ENCODE assay signal across 13 cellular contexts in the genomic region with DNA sequence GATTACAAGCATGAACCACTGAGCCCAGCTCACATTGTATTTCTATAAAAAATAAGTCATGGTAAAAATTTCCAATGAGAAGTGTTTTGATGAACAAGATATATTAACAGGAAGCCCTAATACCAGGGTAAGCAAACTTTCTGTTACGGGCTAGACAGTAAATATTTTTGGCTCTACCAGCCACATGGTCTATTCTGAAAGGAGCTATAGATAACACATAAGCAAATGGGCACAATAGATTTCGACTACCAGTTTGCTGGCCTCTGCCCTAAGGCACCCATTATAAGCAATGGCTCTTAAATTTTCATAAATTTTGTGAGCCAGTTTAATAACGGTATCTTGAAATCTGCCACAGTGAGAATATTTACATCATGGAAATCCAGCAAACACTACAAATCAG. TPM values are rescaled to one million over a fixed set of nuclear protein-coding genes. Genes with fewer than 3 reads are reported as not detected.
DNase-seq lines count a peak whose midpoint lies in the region; ATAC-seq and TF ChIP-seq lines count a peak whose summit lies in the region.
"Had no signal": no experiment of that assay in that cellular context is flagged by ENCODE, and none has a peak within 500 bp of the region (broad histone marks: within the 10 kb centered on the region; RNA-seq: fewer than 3 reads in every experiment).

No MANE protein-coding gene starts in this region.

- no peak for DNase-seq in CD8-positive, alpha-beta memory T cell
- DNase-seq in stomach: no peak
- DNase-seq in GDM1 (lab: John Stamatoyannopoulos, UW): no peak
- DNase-seq: effector memory CD8-positive, alpha-beta T cell; kidney glomerular epithelial cell; OCI-M1; WERI-Rb-1 had no signal

- CTCF ChIA-PET in CD8-positive, alpha-beta memory T cell (lab: Charles Lee): interaction anchor here (0.7 to 0.8 kb wide), 2 partner anchors 12 to 50 kb away, joined by 3 read pairs; no protein-coding TSS in a partner anchor

- no peak for TF ChIP-seq CTCF in SU-DHL-6 (IDR thresholded peaks at IDR 0.05; ENCODE audit: insufficient read depth, low read length, poor library complexity, severe bottlenecking)
- TF ChIP-seq CTCF in stomach (IDR thresholded peaks at IDR 0.05): no peak

- peak overlapping the region; percentile 18 for H3K4me2 ChIP-seq in SU-DHL-6 (ENCODE audit: low read depth, low read length, poor library complexity, severe bottlenecking)

- no peak overlapping the region for H3K4me3 ChIP-seq in CD8-positive, alpha-beta memory T cell (ENCODE audit: low read length)
- H3K4me3 ChIP-seq in SU-DHL-6 (ENCODE audit: insufficient read depth, low read length, poor library complexity, severe bottlenecking) (no peak overlapping the region), stomach (no peak overlapping the region)
- H3K4me3 ChIP-seq: breast epithelium had no signal

- no peaks in the 10 kb centered on the region for H3K9me3 Mint-ChIP-seq in CD8-positive, alpha-beta memory T cell
- H3K9me3 Mint-ChIP-seq: effector memory CD8-positive, alpha-beta T cell had no signal

- peaks cover 66 to 89% (median 83%) of the 10 kb centered on the region in 3 donors for H3K4me1 Mint-ChIP-seq in CD8-positive, alpha-beta memory T cell

- H2AFZ ChIP-seq in SU-DHL-6 (ENCODE audit: low read depth, low read length, severe bottlenecking): no peak overlapping the region

- H4K20me1 ChIP-seq in SU-DHL-6 (ENCODE audit: low read depth, low read length): peaks cover 31% of the 10 kb centered on the region; the same call in 1 of the 2 replicates

- H3K9me3 ChIP-seq in CD8-positive, alpha-beta memory T cell (ENCODE audit: low read length): no peaks in the 10 kb centered on the region
- no peaks in the 10 kb centered on the region for H3K9me3 ChIP-seq in SU-DHL-6 (ENCODE audit: insufficient read depth, low read length)
- no peaks in the 10 kb centered on the region for H3K9me3 ChIP-seq in stomach
- H3K9me3 ChIP-seq: breast epithelium had no signal

- H3K27me3 Mint-ChIP-seq in CD8-positive, alpha-beta memory T cell: no peaks in the 10 kb centered on the region
- H3K27me3 Mint-ChIP-seq: effector memory CD8-positive, alpha-beta T cell had no signal

- H3K36me3 Mint-ChIP-seq in CD8-positive, alpha-beta memory T cell: peaks cover 0 to 6% (median 0%) of the 10 kb centered on the region in 3 donors

- peaks cover 66% of the 10 kb centered on the region for H3K4me1 ChIP-seq in CD8-positive, alpha-beta memory T cell (ENCODE audit: insufficient read depth, low read length)
- peaks cover 22 to 92% (median 57%) of the 10 kb centered on the region in 4 donors for H3K4me1 ChIP-seq in stomach
- H3K4me1 ChIP-seq: breast epithelium had no signal

- peaks cover 100% of the 10 kb centered on the region for H3K79me2 ChIP-seq in SU-DHL-6 (ENCODE audit: insufficient read depth, low read length)

- POLR2A ChIA-PET in CD8-positive, alpha-beta memory T cell (lab: Charles Lee): no interaction called here

- H3K9ac ChIP-seq in SU-DHL-6 (ENCODE audit: low read length): no peak overlapping the region

- H3K27me3 ChIP-seq in CD8-positive, alpha-beta memory T cell (ENCODE audit: insufficient read depth, low read length, poor library complexity, severe bottlenecking): no peaks in the 10 kb centered on the region
- H3K27me3 ChIP-seq in SU-DHL-6 (ENCODE audit: low read length) (no peaks in the 10 kb centered on the region), stomach (no peaks in the 10 kb centered on the region)
- H3K27me3 ChIP-seq: breast epithelium had no signal

- peak overlapping the region in 2 of 8 donors; percentile 20 to 35 for H3K27ac Mint-ChIP-seq in CD8-positive, alpha-beta memory T cell

- ATAC-seq in GM18873 (IDR thresholded peaks at IDR 0.05; ENCODE audit: low FRiP score, unreplicated experiment): peak; percentile 36
- ATAC-seq in HG02798 (IDR thresholded peaks at IDR 0.05; ENCODE audit: poor library complexity, unreplicated experiment): peak; percentile 57
- no peak for ATAC-seq in esophagus mucosa
- no peak for ATAC-seq in GM21367 (IDR thresholded peaks at IDR 0.05; ENCODE audit: unreplicated experiment)

- H3K36me3 ChIP-seq in CD8-positive, alpha-beta memory T cell (ENCODE audit: insufficient read depth, low read length): no peaks in the 10 kb centered on the region
- H3K36me3 ChIP-seq in SU-DHL-6 (ENCODE audit: low read length): no peaks in the 10 kb centered on the region
- H3K36me3 ChIP-seq in stomach: no peaks in the 10 kb centered on the region
- H3K36me3 ChIP-seq: breast epithelium had no signal

- no peak overlapping the region for H3K27ac ChIP-seq in CD8-positive, alpha-beta memory T cell (ENCODE audit: low read depth, low read length)
- H3K27ac ChIP-seq in SU-DHL-6 (ENCODE audit: low read depth, low read length) (peak overlapping the region; percentile 20; the same call in 1 of the 2 replicates), stomach (no peak overlapping the region)
- H3K27ac ChIP-seq: breast epithelium, WERI-Rb-1 had no signal

- TF ChIP-seq EP300 in stomach (IDR thresholded peaks at IDR 0.05): no peak

- no peak for TF ChIP-seq POLR2A in stomach (IDR thresholded peaks at IDR 0.05)

- WGBS in stomach, 5 donors: 59 to 78% (median 70%) methylated on average over 3 of the region's 3 CpGs

- H3F3A ChIP-seq in SU-DHL-6 (ENCODE audit: insufficient read depth): peaks cover 4% of the 10 kb centered on the region; the same call in 1 of the 2 replicates

- H3K4me3 Mint-ChIP-seq in CD8-positive, alpha-beta memory T cell: peak overlapping the region in 4 of 7 donors; percentile 4 to 59 (median 28)

- intact Hi-C loops in stomach (cut with DNase I; ENCODE audit: low total_unique reads): no loop called here

- H3K9me2 ChIP-seq in SU-DHL-6 (replicated peaks; ENCODE audit: insufficient read depth, low read length): no peaks in the 10 kb centered on the region

RNA-seq across cellular contexts. Expression of gene UBQLN1, which starts 8.1 kb away (rescaled TPM):
- 100 to 1,000 TPM in 1 of 2 experiments, 10 to 100 TPM in 1; 95.1 to 101 TPM for total RNA-seq in CD8-positive, alpha-beta memory T cell
- 76.6 TPM for polyA plus RNA-seq in CD8-positive, alpha-beta memory T cell
- total RNA-seq in esophagus mucosa (83.3 TPM), stomach (100 to 1,000 TPM in 2 of 5 donors, 10 to 100 TPM in 3; 68.3 to 124 (median 91.6) TPM)
- 10 to 100 TPM; 24.5 to 34.5 (median 27.1) TPM for polyA plus RNA-seq in stomach

Comparison
In these comparisons a context has a peak if more than half of its experiments do, and no peak if none do; other contexts are left out.
1. ATAC-seq: peak in GM18873 (single experiment) and HG02798 (single experiment); none in esophagus mucosa (single experiment) and GM21367 (single experiment).